14 cellular contexts compared by ENCODE assay signal in the genomic region with DNA sequence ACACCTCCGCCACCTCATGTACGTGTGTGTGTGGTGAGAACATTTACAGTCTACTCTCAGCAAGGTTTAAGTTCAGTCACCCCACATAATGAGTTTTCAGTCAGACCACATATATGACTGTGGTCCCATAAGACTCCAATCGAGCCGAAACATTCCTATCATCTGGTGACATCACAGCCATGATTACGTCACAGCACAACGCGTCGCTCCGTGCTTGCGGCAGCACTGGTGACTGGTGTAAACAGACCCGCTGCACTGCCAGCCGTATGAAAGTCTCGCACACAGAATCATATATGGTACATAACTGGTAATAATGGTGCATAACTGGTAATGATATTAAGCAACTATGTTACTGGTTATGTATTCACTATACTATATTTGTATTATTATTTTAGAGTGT.
"Had no signal": no experiment of that assay in that cellular context is flagged by ENCODE, and none has a peak within 500 bp of the region (broad histone marks: within the 10 kb centered on the region; RNA-seq: fewer than 3 reads in every experiment).

No MANE protein-coding gene starts in this region.

- H3K27ac ChIP-seq: breast epithelium, gastrocnemius medialis, left lung, prostate gland, right lobe of liver, SK-N-MC, thyroid gland had no signal

- H3K9me3 ChIP-seq: gastrocnemius medialis, prostate gland, right lobe of liver, thyroid gland had no signal

- DNase-seq: activated CD4-positive, alpha-beta T cell treated with anti-CD3 and anti-CD28 coated beads, Interleukin-2, amount 50 U/mL, for 48 hours; naive thymus-derived CD8-positive, alpha-beta T cell; nucleus accumbens; stimulated activated CD4-positive, alpha-beta T cell treated with anti-CD3 and anti-CD28 coated beads, Interleukin-12 subunit alpha, Interleukin-12 subunit beta, amount 100 ng/mL, for 4 hours; stimulated activated CD4-positive, alpha-beta T cell treated with anti-CD3 and anti-CD28 coated beads, Interleukin-2, amount 100 ng/mL, for 24 hours; T1000; thyroid gland had no signal

- H3K36me3 ChIP-seq: breast epithelium, gastrocnemius medialis, left lung, prostate gland, right lobe of liver, thyroid gland had no signal

- FAIRE-seq: keratinocyte had no signal

- H3K4me3 ChIP-seq: breast epithelium, gastrocnemius medialis, left lung, prostate gland, right lobe of liver, SK-N-MC, thyroid gland had no signal

- H3K27me3 ChIP-seq: breast epithelium, gastrocnemius medialis, right lobe of liver, thyroid gland had no signal

- H3K4me1 ChIP-seq: prostate gland, thyroid gland had no signal
